1 cellular context compared by ENCODE assay signal in genomic region chr11:70495351-70496310, GRCh38.
TF ChIP-seq lines count a peak whose summit lies in the region.

No MANE protein-coding gene starts in this region.

TF ChIP-seq in SK-N-SH, 30 proteins besides CTCF, POLR2A, EP300 and RAD21:
- TF ChIP-seq TEAD4 (IDR thresholded peaks at IDR 0.05; ENCODE audit: borderline replicate concordance, insufficient read depth) (no peak), USF1 (IDR thresholded peaks at IDR 0.05; ENCODE audit: borderline replicate concordance, low read depth) (no peak), GABPA (IDR thresholded peaks at IDR 0.05; ENCODE audit: low read depth) (no peak), CHD2 (IDR thresholded peaks at IDR 0.05; ENCODE audit: low read length, partially characterized antibody) (no peak), RXRA (IDR thresholded peaks at IDR 0.05; ENCODE audit: borderline replicate concordance, low read depth) (no peak), FOSL2 (IDR thresholded peaks at IDR 0.05; ENCODE audit: borderline replicate concordance, low read depth) (no peak), MAX (IDR thresholded peaks at IDR 0.05; ENCODE audit: low read depth) (no peak), POLR2AphosphoS5 (IDR thresholded peaks at IDR 0.05; ENCODE audit: low read depth, low read length) (no peak), SMC3 (IDR thresholded peaks at IDR 0.05; ENCODE audit: low read depth, low read length) (no peak), JUND (IDR thresholded peaks at IDR 0.05) (no peak), RCOR1 (IDR thresholded peaks at IDR 0.05; ENCODE audit: low read length) (no peak)
